Comparison of ENCODE assay signal across 30 cellular contexts in genomic region chr3:16761576-16761975, GRCh38.
DNase-seq lines count a peak whose midpoint lies in the region; ATAC-seq, FAIRE-seq and TF ChIP-seq lines count a peak whose summit lies in the region.
"Had no signal": no experiment of that assay in that cellular context is flagged by ENCODE, and none has a peak within 500 bp of the region (broad histone marks: within the 10 kb centered on the region; RNA-seq: fewer than 3 reads in every experiment).

No MANE protein-coding gene starts in this region.

- ATAC-seq in HepG2: no peak
- no peak for ATAC-seq in stimulated activated naive CD8-positive, alpha-beta T cell treated with anti-CD3 and anti-CD28 coated beads, Interleukin-15, amount 100 ng/mL, for 72 hours
- no peak for ATAC-seq in right cardiac atrium
- ATAC-seq: left lung, Panc1, pancreas, upper lobe of right lung had no signal

- TF ChIP-seq POLR2A in HepG2 (IDR thresholded peaks at IDR 0.05; ENCODE audit: insufficient read depth in 1 of 2, low read depth in 2 of 2, low read length in 2 of 2): no peak

- intact Hi-C loops in HepG2 (cut with micrococcal nuclease; ENCODE audit: unreplicated experiment): no loop called here
- intact Hi-C loops in right cardiac atrium (cut with DNase I): no loop called here

- no peak for TF ChIP-seq RAD21 in HepG2 (CRISPR knock-in tag; IDR thresholded peaks at IDR 0.05)

- H3K4me1 ChIP-seq in adipocyte (ENCODE audit: control insufficient read depth, insufficient read depth, low read length) (peaks cover 13% of the 10 kb centered on the region), HepG2 (ENCODE audit: insufficient read depth, low read length) (no peaks in the 10 kb centered on the region), right cardiac atrium (ENCODE audit: control insufficient read depth, insufficient read depth, low read length) (no peaks in the 10 kb centered on the region)
- H3K4me1 ChIP-seq: adrenal gland, left lung, pancreas, upper lobe of right lung had no signal

- in situ Hi-C loops in HepG2 (cut with HindIII; ENCODE audit: extremely low pct_ligation_motif_present, low pct_unique_long_range_greater_than_20kb): no loop called here

- CTCF ChIA-PET in AG04449 (lab: Yijun Ruan, JAX) (no interaction called here), HepG2 (lab: Yijun Ruan, JAX; ENCODE audit: low intra/inter-chr PET ratio, low total read pairs) (no interaction called here)

- H3K27ac Mint-ChIP-seq in stimulated activated naive CD8-positive, alpha-beta T cell treated with anti-CD3 and anti-CD28 coated beads, Interleukin-15, amount 100 ng/mL, for 72 hours: no peak overlapping the region
- H3K27ac Mint-ChIP-seq: activated CD4-positive, alpha-beta memory T cell treated with anti-CD3 and anti-CD28 coated beads, Interleukin-2, amount 10 ng/mL, durations not matched to agents 7 days and 5 days; T-helper 2 cell treated with Interferon-gamma antibody and Interleukin-4, amounts not matched to agents 5 μg/mL and 100 μg/mL, for 36 hours had no signal

- H3K36me3 ChIP-seq in adipocyte (ENCODE audit: control insufficient read depth, insufficient read depth, low read length, severe bottlenecking): no peaks in the 10 kb centered on the region
- no peaks in the 10 kb centered on the region for H3K36me3 ChIP-seq in HepG2 (replicated peaks in 1 of 2; ENCODE audit: control insufficient read depth in 1 of 2, insufficient read depth in 2 of 2, low read length in 2 of 2)
- H3K36me3 ChIP-seq: adrenal gland; BLaER1 treated with 17β-estradiol and CSF1 and Interleukin-3, amounts not matched to agents 10 nM and 100 nM; left lung; MG63; pancreas; upper lobe of right lung had no signal

- H3K9ac ChIP-seq in adipocyte (ENCODE audit: low read length): no peak overlapping the region
- no peak overlapping the region for H3K9ac ChIP-seq in HepG2 (ENCODE audit: insufficient read depth, low read depth, low read length)
- H3K9ac ChIP-seq: BLaER1 treated with 17β-estradiol and CSF1 and Interleukin-3, amounts not matched to agents 10 nM and 100 nM had no signal

- H3K9me3 Mint-ChIP-seq in stimulated activated naive CD8-positive, alpha-beta T cell treated with anti-CD3 and anti-CD28 coated beads, Interleukin-15, amount 100 ng/mL, for 72 hours: no peaks in the 10 kb centered on the region
- H3K9me3 Mint-ChIP-seq: activated CD4-positive, alpha-beta memory T cell treated with anti-CD3 and anti-CD28 coated beads, Interleukin-2, amount 10 ng/mL, durations not matched to agents 7 days and 5 days; T-helper 2 cell treated with Interferon-gamma antibody and Interleukin-4, amounts not matched to agents 5 μg/mL and 100 μg/mL, for 36 hours had no signal

- TF ChIP-seq EP300 in HepG2 (IDR thresholded peaks at IDR 0.05; ENCODE audit: low read depth in 2 of 2, low read length in 2 of 2) (no peak), HepG2 (CRISPR knock-in tag; IDR thresholded peaks at IDR 0.05; ENCODE audit: borderline replicate concordance) (no peak)

- H4K20me1 ChIP-seq in HepG2 (ENCODE audit: insufficient read depth, low read length): no peaks in the 10 kb centered on the region
- H4K20me1 ChIP-seq: BLaER1 treated with 17β-estradiol and CSF1 and Interleukin-3, amounts not matched to agents 10 nM and 100 nM had no signal

- H2AFZ ChIP-seq in HepG2 (ENCODE audit: low read length): no peak overlapping the region

- H3K79me2 ChIP-seq in HepG2 (ENCODE audit: insufficient read depth, low read length): no peaks in the 10 kb centered on the region

- H3K9me3 ChIP-seq in adipocyte (ENCODE audit: control insufficient read depth, low read length) (peaks cover 7% of the 10 kb centered on the region), HepG2 (ENCODE audit: low read length) (no peaks in the 10 kb centered on the region), right cardiac atrium (ENCODE audit: control insufficient read depth, low read length) (no peaks in the 10 kb centered on the region)
- H3K9me3 ChIP-seq: adrenal gland, left lung, MG63, pancreas, upper lobe of right lung had no signal

- H3K27ac ChIP-seq in HepG2 (ENCODE audit: extremely low read length, insufficient read depth, low read length) (no peak overlapping the region), right cardiac atrium (ENCODE audit: low read length) (no peak overlapping the region)
- H3K27ac ChIP-seq: adrenal gland; BLaER1 treated with 17β-estradiol and CSF1 and Interleukin-3, amounts not matched to agents 10 nM and 100 nM; left lung; pancreas; upper lobe of right lung had no signal

- H3K27me3 Mint-ChIP-seq in stimulated activated naive CD8-positive, alpha-beta T cell treated with anti-CD3 and anti-CD28 coated beads, Interleukin-15, amount 100 ng/mL, for 72 hours: peaks cover 5% of the 10 kb centered on the region

- peak; percentile 38 for DNase-seq in AG04449 (ENCODE audit: low read depth, low spot score)
- peak; percentile 37 for DNase-seq in GM04503 (ENCODE audit: low read depth)
- DNase-seq in adipocyte (ENCODE audit: low read depth): peak; percentile 20
- peak; percentile 13 for DNase-seq in glomerular visceral epithelial cell (ENCODE audit: extremely low spot score)
- DNase-seq in HepG2 (ENCODE audit: low spot score): no peak
- no peak for DNase-seq in stimulated activated naive CD8-positive, alpha-beta T cell treated with anti-CD3 and anti-CD28 coated beads, Interleukin-15, amount 100 ng/mL, for 72 hours
- DNase-seq in right cardiac atrium: no peak
- DNase-seq in DMS153 treated with DMSO at 0.1 percent for 48 hours (lab: John Stamatoyannopoulos, UW; ENCODE audit: unreplicated experiment): no peak
- DNase-seq: activated CD4-positive, alpha-beta memory T cell treated with anti-CD3 and anti-CD28 coated beads, Interleukin-2, amount 10 ng/mL, durations not matched to agents 7 days and 5 days; activated CD4-positive, alpha-beta T cell treated with anti-CD3 and anti-CD28 coated beads for 1 hour; activated CD8-positive, alpha-beta memory T cell treated with anti-CD3 and anti-CD28 coated beads, Interleukin-2, amount 50 U/mL, for 4 hours; activated naive CD4-positive, alpha-beta T cell; adrenal gland; left lung; mesendoderm; MG63; NCI-H1105 treated with DMSO at 0.1 percent for 48 hours; NCI-H2081; NCI-H345; NCI-H748 treated with DMSO at 0.1 percent for 48 hours; pancreas; SHP77; small intestine; stimulated activated naive CD4-positive, alpha-beta T cell treated with Interleukin-2 at 50 U/mL for 16 hours; upper lobe of right lung had no signal

- H3K27me3 ChIP-seq in adipocyte (replicated peaks; ENCODE audit: control insufficient read depth, insufficient read depth, low read length) (no peaks in the 10 kb centered on the region), HepG2 (ENCODE audit: control insufficient read depth in 1 of 2, insufficient read depth in 2 of 2, low read length in 2 of 2) (no peaks in the 10 kb centered on the region), right cardiac atrium (ENCODE audit: control insufficient read depth, insufficient read depth) (no peaks in the 10 kb centered on the region)
- H3K27me3 ChIP-seq: adrenal gland; BLaER1 treated with 17β-estradiol and CSF1 and Interleukin-3, amounts not matched to agents 10 nM and 100 nM; left lung; MG63; pancreas; upper lobe of right lung had no signal

- no peak overlapping the region for H3K4me3 Mint-ChIP-seq in stimulated activated naive CD8-positive, alpha-beta T cell treated with anti-CD3 and anti-CD28 coated beads, Interleukin-15, amount 100 ng/mL, for 72 hours
- H3K4me3 Mint-ChIP-seq: activated CD4-positive, alpha-beta memory T cell treated with anti-CD3 and anti-CD28 coated beads, Interleukin-2, amount 10 ng/mL, durations not matched to agents 7 days and 5 days; T-helper 2 cell treated with Interferon-gamma antibody and Interleukin-4, amounts not matched to agents 5 μg/mL and 100 μg/mL, for 36 hours had no signal

- POLR2A ChIA-PET in AG04449 (lab: Yijun Ruan, JAX): no interaction called here
- POLR2A ChIA-PET in HepG2 (lab: Yijun Ruan, JAX): no interaction called here

- no peak for FAIRE-seq in HepG2 (lab: Jason Lieb, UNC)
- FAIRE-seq: G401.6, islet of Langerhans, pancreas, small intestine had no signal

- BruUV-seq in HepG2 (replicated peaks; lab: Mats Ljungman, UMichigan): no TSS peak

- H3K4me3 ChIP-seq in AG04449 (ENCODE audit: low read depth, low read length) (no peak overlapping the region), adipocyte (ENCODE audit: low read length) (no peak overlapping the region), HepG2 (replicated peaks in 1 of 3; ENCODE audit: insufficient read depth in 1 of 3, low read depth in 2 of 3, low read length in 3 of 3) (no peak overlapping the region), right cardiac atrium (ENCODE audit: low read length) (no peak overlapping the region)
- H3K4me3 ChIP-seq: adrenal gland; BLaER1 treated with 17β-estradiol and CSF1 and Interleukin-3, amounts not matched to agents 10 nM and 100 nM; left lung; MG63; pancreas; upper lobe of right lung had no signal

- no peaks in the 10 kb centered on the region for H3K4me1 Mint-ChIP-seq in stimulated activated naive CD8-positive, alpha-beta T cell treated with anti-CD3 and anti-CD28 coated beads, Interleukin-15, amount 100 ng/mL, for 72 hours

- no peak overlapping the region for H3K4me2 ChIP-seq in HepG2 (ENCODE audit: low read depth, low read length)
- H3K4me2 ChIP-seq: BLaER1 treated with 17β-estradiol and CSF1 and Interleukin-3, amounts not matched to agents 10 nM and 100 nM had no signal

- TF ChIP-seq CTCF in AG04449 (IDR thresholded peaks at IDR 0.05; ENCODE audit: insufficient read depth, low read length, missing control alignments) (no peak), HepG2 (CRISPR knock-in tag; IDR thresholded peaks at IDR 0.05) (no peak)

- WGBS in HepG2 (ENCODE audit: low lambda C conversion rate): 91% methylated on average over 1 of the region's 1 CpG
- 96% methylated on average over 1 of the region's 1 CpG for WGBS in right cardiac atrium

TF ChIP-seq in HepG2, 621 proteins besides CTCF, POLR2A, EP300 and RAD21 (continues in another document):
- TF ChIP-seq HNRNPK (IDR thresholded peaks at IDR 0.05; ENCODE audit: low read depth, low read length, poor library complexity, severe bottlenecking) (no peak), MNT (IDR thresholded peaks at IDR 0.05) (no peak)

Comparison
In these comparisons a context has a peak if more than half of its experiments do, and no peak if none do; other contexts are left out.
1. DNase-seq: peak in AG04449 (single experiment), GM04503 (single experiment), adipocyte (single experiment) and glomerular visceral epithelial cell (single experiment); none in HepG2 (single experiment), stimulated activated naive CD8-positive, alpha-beta T cell treated with anti-CD3 and anti-CD28 coated beads, Interleukin-15, amount 100 ng/mL, for 72 hours (0 of 2), right cardiac atrium (0 of 3) and DMS153 treated with DMSO at 0.1 percent for 48 hours (single experiment).